Comparison of ENCODE assay signal across 8 cellular contexts in the genomic region with DNA sequence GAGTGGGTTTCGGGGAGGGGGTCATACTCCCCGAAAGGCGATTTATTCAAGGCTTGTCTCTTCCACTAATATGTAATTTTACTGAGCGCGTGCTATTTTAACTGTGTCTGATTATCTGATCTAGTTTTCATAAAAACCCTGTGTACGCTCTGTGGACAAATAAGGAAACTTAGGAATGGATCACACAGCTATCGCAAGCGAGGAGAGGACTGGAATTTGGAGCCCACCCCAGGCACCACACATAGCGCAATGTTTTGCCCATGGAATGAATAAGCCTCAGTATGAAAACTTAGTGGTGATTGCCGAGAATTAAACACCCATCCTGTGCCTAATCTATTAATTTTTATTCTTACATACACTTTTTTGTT. TPM values are rescaled to one million over a fixed set of nuclear protein-coding genes. Genes with fewer than 3 reads are reported as not detected.
DNase-seq lines count a peak whose midpoint lies in the region; ATAC-seq, FAIRE-seq and TF ChIP-seq lines count a peak whose summit lies in the region.

No MANE protein-coding gene starts in this region.

- FAIRE-seq in A549 (lab: Jason Lieb, UNC) = no peak

- H3K4me3 ChIP-seq in A549 (peak overlapping the region; percentile 99), SU-DHL-6 (ENCODE audit: insufficient read depth, low read length, poor library complexity, severe bottlenecking) (peak overlapping the region; percentile 98), fibroblast of mammary gland (ENCODE audit: control insufficient read depth, low read depth, low read length) (peak overlapping the region; percentile 99), ovary (peak overlapping the region; percentile 84)

- peak overlapping the region; percentile 92 for H3K4me2 ChIP-seq in A549
- H3K4me2 ChIP-seq in SU-DHL-6 (ENCODE audit: low read depth, low read length, poor library complexity, severe bottlenecking) = peak overlapping the region; percentile 86

- no peaks in the 10 kb centered on the region for H3K27me3 ChIP-seq in SU-DHL-6 (ENCODE audit: low read length)
- no peaks in the 10 kb centered on the region for H3K27me3 ChIP-seq in ovary

- H3K4me1 ChIP-seq in A549 (peaks cover 26% of the 10 kb centered on the region; the same call in 2 of the 3 replicates), ovary (ENCODE audit: insufficient read depth) (peaks cover 2% of the 10 kb centered on the region)

- H3K27ac ChIP-seq in A549 (peak overlapping the region; percentile 96 to 98), SU-DHL-6 (ENCODE audit: low read depth, low read length) (peak overlapping the region; percentile 92), ovary (peak overlapping the region; percentile 73 to 76)

- DNase-seq in A549 (ENCODE audit: low read depth in 1 of 2, low spot score in 1 of 2) = peak; percentile 30 to 32
- peak; percentile 46 for DNase-seq in fibroblast of mammary gland (ENCODE audit: low read depth)
- peak in 1 of 5 donors; percentile 38 for DNase-seq in ovary
- DNase-seq in SHP77 (lab: John Stamatoyannopoulos, UW) = no peak
- DNase-seq in kidney tubule cell (ENCODE audit: low spot score) = no peak

- intact Hi-C loops in ovary (cut with DNase I) = no loop called here

- no peaks in the 10 kb centered on the region for H3K9me2 ChIP-seq in SU-DHL-6 (replicated peaks; ENCODE audit: insufficient read depth, low read length)

- TF ChIP-seq CTCF in A549 (IDR thresholded peaks at IDR 0.05) = no peak
- TF ChIP-seq CTCF in SU-DHL-6 (IDR thresholded peaks at IDR 0.05; ENCODE audit: insufficient read depth, low read length, poor library complexity, severe bottlenecking) = no peak
- no peak for TF ChIP-seq CTCF in fibroblast of mammary gland (conservative IDR thresholded peaks at IDR 0.05; ENCODE audit: control insufficient read depth, insufficient read depth, low read depth, low read length)
- TF ChIP-seq CTCF in ovary (IDR thresholded peaks at IDR 0.05) = no peak

- H3K9ac ChIP-seq in SU-DHL-6 (ENCODE audit: low read length) = peak overlapping the region; percentile 99

- WGBS in A549 (ENCODE audit: missing lambda C conversion rate) = 3% methylated on average over 9 of the region's 10 CpGs
- WGBS in ovary, 3 donors = 0 to 1% (median 1%) methylated on average over 10 of the region's 10 CpGs

- TF ChIP-seq RAD21 in A549 (conservative IDR thresholded peaks at IDR 0.05 in 1 of 2, IDR thresholded peaks at IDR 0.05 in 1 of 2) = no peak

- H3K9me3 ChIP-seq in A549 (no peaks in the 10 kb centered on the region), SU-DHL-6 (ENCODE audit: insufficient read depth, low read length) (no peaks in the 10 kb centered on the region), ovary (no peaks in the 10 kb centered on the region)

- H4K20me1 ChIP-seq in SU-DHL-6 (ENCODE audit: low read depth, low read length) = peaks cover 11% of the 10 kb centered on the region; the same call in 1 of the 2 replicates

- H3F3A ChIP-seq in SU-DHL-6 (ENCODE audit: insufficient read depth) = peaks cover 54% of the 10 kb centered on the region

- H3K79me2 ChIP-seq in SU-DHL-6 (ENCODE audit: insufficient read depth, low read length) = peaks cover 23% of the 10 kb centered on the region

- TF ChIP-seq POLR2A in A549 (IDR thresholded peaks at IDR 0.05; ENCODE audit: low read length) (no peak), ovary (IDR thresholded peaks at IDR 0.05) (no peak)

- CTCF ChIA-PET in A549 (lab: Yijun Ruan, JAX) = interaction anchor here (1.3 to 5.7 kb wide), 3 partner anchors 20 to 64 kb away, joined by 3 to 25 read pairs (median 3); no protein-coding TSS in a partner anchor

- peak overlapping the region; percentile 73 for H2AFZ ChIP-seq in SU-DHL-6 (ENCODE audit: low read depth, low read length, severe bottlenecking)

- POLR2A ChIA-PET in A549 (lab: Yijun Ruan, JAX) = interaction anchor here (0.6 to 2.7 kb wide), 26 partner anchors 8 to 494 kb away, joined by 3 to 34 read pairs (median 6); partner anchors contain the start of genes ATP5IF1, EYA3, MED18 and PHACTR4

- ATAC-seq in A549 = peak; percentile 38 to 58; a peak in 4 of 6 replicates
- peak; percentile 13 for ATAC-seq in GM18907 (IDR thresholded peaks at IDR 0.05; ENCODE audit: unreplicated experiment)
- no peak for ATAC-seq in HG03460 (IDR thresholded peaks at IDR 0.05; ENCODE audit: unreplicated experiment)

- TF ChIP-seq EP300 in A549 (IDR thresholded peaks at IDR 0.05) (no peak), ovary (IDR thresholded peaks at IDR 0.05) (no peak)

- peaks cover 28% of the 10 kb centered on the region for H3K36me3 ChIP-seq in SU-DHL-6 (ENCODE audit: low read length)
- H3K36me3 ChIP-seq in ovary = no peaks in the 10 kb centered on the region

TF ChIP-seq in A549, 52 proteins besides CTCF, POLR2A, EP300 and RAD21:
- TF ChIP-seq, protein P1, sequence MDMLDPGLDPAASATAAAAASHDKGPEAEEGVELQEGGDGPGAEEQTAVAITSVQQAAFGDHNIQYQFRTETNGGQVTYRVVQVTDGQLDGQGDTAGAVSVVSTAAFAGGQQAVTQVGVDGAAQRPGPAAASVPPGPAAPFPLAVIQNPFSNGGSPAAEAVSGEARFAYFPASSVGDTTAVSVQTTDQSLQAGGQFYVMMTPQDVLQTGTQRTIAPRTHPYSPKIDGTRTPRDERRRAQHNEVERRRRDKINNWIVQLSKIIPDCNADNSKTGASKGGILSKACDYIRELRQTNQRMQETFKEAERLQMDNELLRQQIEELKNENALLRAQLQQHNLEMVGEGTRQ (IDR thresholded peaks at IDR 0.05) = no peak
- TF ChIP-seq TP53 (CRISPR knock-in tag; IDR thresholded peaks at IDR 0.05) = no peak
- no peak for TF ChIP-seq BHLHE40 (IDR thresholded peaks at IDR 0.05; ENCODE audit: low read depth, low read length)
- no peak for TF ChIP-seq ZFP36 (IDR thresholded peaks at IDR 0.05; ENCODE audit: borderline replicate concordance, partially characterized antibody)

RNA-seq across cellular contexts. Expression of gene RAB42, which starts 9.8 kb away (rescaled TPM):
- polyA plus RNA-seq in A549 (2011; rRNA removed) (0.81 and 0.85 TPM in 2 replicates), A549 (2017; fragmentation: RNase III; extraction: RNeasy Plus Mini Kit Qiagen cat#74134 plus additional on column Dnase treatment) (1.8 to 2.3 TPM (median 2.0 TPM) in 3 replicates), ovary (1 to 10 TPM in 1 of 2 donors, under 1 TPM in 1; 0.82 to 1.3 TPM)
- polyA plus RNA-seq in A549 (2012; cell fraction: cytosol; rRNA removed) = 0.99 and 2.0 TPM in 2 replicates
- polyA plus RNA-seq in A549 (2012; cell fraction: nucleus; rRNA removed) = 0.61 and 0.98 TPM in 2 replicates
- 1.0 and 1.5 TPM in 2 replicates for polyA minus RNA-seq in A549 (2011; rRNA and poly(A)+ RNA removed)
- total RNA-seq in ovary = 1 to 10 TPM in 2 of 7 donors, under 1 TPM in 4, not detected in 1; 0.36 to 4.2 (median 0.89) TPM

RNA-seq across cellular contexts. Expression of gene TRNAU1AP, which starts 29.3 kb away (rescaled TPM):
- 23.8 and 25.5 TPM in 2 replicates for polyA plus RNA-seq in A549 (2011; rRNA removed)
- 15.7 and 17.0 TPM in 2 replicates for polyA plus RNA-seq in A549 (2012; cell fraction: cytosol; rRNA removed)
- polyA plus RNA-seq in A549 (2012; cell fraction: nucleus; rRNA removed) = 13.5 and 19.2 TPM in 2 replicates
- polyA plus RNA-seq in A549 (2017; fragmentation: RNase III; extraction: RNeasy Plus Mini Kit Qiagen cat#74134 plus additional on column Dnase treatment) = 14.5 to 14.9 TPM (median 14.5 TPM) in 3 replicates
- 7.1 and 10.8 TPM in 2 replicates for polyA minus RNA-seq in A549 (2011; rRNA and poly(A)+ RNA removed)
- total RNA-seq in ovary = 10 to 100 TPM; 18.8 to 27.7 (median 20.6) TPM
- polyA plus RNA-seq in ovary = 10 to 100 TPM; 20.7 to 37.6 TPM

Comparison
In these comparisons a context has a peak if more than half of its experiments do, and no peak if none do; other contexts are left out.
1. DNase-seq: peak in A549 (2 of 2) and fibroblast of mammary gland (single experiment); none in SHP77 (0 of 2) and kidney tubule cell (single experiment).
2. Peak in every context shown above with its lines, with median percentiles within 50 percentile points of each other: H3K27ac ChIP-seq and H3K4me3 ChIP-seq.